1 cellular context compared by ENCODE assay signal in the genomic region with DNA sequence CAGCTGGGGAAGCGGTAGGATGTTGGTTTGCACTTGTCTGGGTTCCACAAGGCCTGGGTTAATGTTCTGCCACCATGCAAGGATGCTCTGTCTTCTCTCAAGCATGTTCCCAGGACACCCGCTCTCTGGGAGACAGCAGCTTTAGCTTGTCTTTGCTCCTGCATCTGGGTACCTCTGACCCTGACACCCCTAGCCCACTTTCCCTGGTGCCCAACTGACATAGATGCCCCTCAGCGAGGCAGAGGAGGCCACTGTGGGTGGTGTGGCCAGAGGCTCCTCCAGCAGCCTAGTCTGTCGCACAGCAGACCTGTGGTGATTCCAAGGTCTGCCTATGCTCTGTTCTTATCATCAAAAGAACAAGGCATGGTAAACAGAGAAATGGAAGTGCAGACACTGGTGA.
TF ChIP-seq lines count a peak whose summit lies in the region.

No MANE protein-coding gene starts in this region.

TF ChIP-seq in IMR-90, 13 proteins besides CTCF, POLR2A, EP300 and RAD21 (continued from another document):
- TF ChIP-seq, protein P1, sequence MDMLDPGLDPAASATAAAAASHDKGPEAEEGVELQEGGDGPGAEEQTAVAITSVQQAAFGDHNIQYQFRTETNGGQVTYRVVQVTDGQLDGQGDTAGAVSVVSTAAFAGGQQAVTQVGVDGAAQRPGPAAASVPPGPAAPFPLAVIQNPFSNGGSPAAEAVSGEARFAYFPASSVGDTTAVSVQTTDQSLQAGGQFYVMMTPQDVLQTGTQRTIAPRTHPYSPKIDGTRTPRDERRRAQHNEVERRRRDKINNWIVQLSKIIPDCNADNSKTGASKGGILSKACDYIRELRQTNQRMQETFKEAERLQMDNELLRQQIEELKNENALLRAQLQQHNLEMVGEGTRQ (IDR thresholded peaks at IDR 0.05; ENCODE audit: low read depth, low read length), result no peak
- TF ChIP-seq RFX5 (IDR thresholded peaks at IDR 0.05; ENCODE audit: low read depth, low read length), result no peak
- TF ChIP-seq MAFK (IDR thresholded peaks at IDR 0.05; ENCODE audit: low read depth, low read length), result no peak
- TF ChIP-seq SMC3 (IDR thresholded peaks at IDR 0.05; ENCODE audit: low read depth, low read length), result no peak
- TF ChIP-seq MAZ (IDR thresholded peaks at IDR 0.05; ENCODE audit: borderline replicate concordance, low read depth, low read length), result no peak
- no peak for TF ChIP-seq NFE2L2 (IDR thresholded peaks at IDR 0.05; ENCODE audit: low read depth, low read length)
- TF ChIP-seq BHLHE40 (IDR thresholded peaks at IDR 0.05; ENCODE audit: low read depth, low read length), result no peak
- no peak for TF ChIP-seq CHD1 (IDR thresholded peaks at IDR 0.05; ENCODE audit: low read depth, low read length)
